8 cellular contexts compared by ENCODE assay signal in the genomic region with DNA sequence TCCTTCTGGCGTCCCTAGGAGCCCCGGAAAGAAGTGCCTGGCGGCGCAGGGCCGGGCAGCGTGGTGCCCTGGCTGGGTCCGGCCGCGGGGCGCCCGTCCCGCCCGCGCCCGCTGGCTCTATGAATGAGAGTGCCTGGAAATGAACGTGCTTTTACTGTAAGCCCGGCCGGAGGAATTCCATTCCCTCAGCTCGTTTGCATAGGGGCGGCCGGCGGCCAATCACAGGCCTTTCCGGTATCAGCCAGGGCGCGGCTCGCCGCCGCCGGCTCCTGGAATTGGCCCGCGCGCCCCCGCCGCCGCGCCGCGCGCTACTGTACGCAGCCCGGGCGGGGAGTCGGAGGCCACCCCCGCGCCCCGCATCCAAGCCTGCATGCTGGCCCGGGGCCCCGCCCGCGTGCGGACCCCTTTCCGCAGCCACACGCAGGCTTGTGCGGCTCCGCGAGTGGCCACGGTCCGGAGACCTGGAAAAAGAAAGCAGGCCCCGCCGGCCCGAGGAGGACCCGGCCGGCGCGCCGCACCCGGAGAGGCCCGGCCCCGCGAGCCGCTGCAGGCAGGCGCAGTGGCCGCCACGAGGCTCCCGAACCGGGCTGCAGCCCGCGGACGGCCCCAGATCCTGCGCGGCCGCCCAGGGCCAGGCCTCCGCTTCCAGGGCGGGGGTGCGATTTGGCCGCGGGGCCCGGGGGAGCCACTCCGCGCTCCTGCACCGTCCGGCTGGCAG.
A peak's percentile ranks its signal among the peaks of the same experiment; 100 is the strongest.
DNase-seq lines count a peak whose midpoint lies in the region; ATAC-seq and TF ChIP-seq lines count a peak whose summit lies in the region.

No MANE protein-coding gene starts in this region.

- intact Hi-C loops in left colon (cut with DNase I, micrococcal nuclease) = loop anchor here in 1 of 2 donors (10.0 kb wide), 1 partner anchor 144 kb away; no protein-coding TSS in a partner anchor

- ATAC-seq in HG03354 (IDR thresholded peaks at IDR 0.05; ENCODE audit: poor library complexity, severe bottlenecking, unreplicated experiment) (peak; percentile 57), left colon (peak; percentile 61)

- TF ChIP-seq POLR2A in GM19099 (IDR thresholded peaks at IDR 0.05; ENCODE audit: extremely low read depth, insufficient read length, low read depth) = peak; percentile 74

- TF ChIP-seq CTCF in AG09319 (IDR thresholded peaks at IDR 0.05; ENCODE audit: low read depth, low read length) (no peak), choroid plexus epithelial cell (conservative IDR thresholded peaks at IDR 0.05; ENCODE audit: low read depth, low read length) (no peak)

- H3K4me3 ChIP-seq in choroid plexus epithelial cell (ENCODE audit: low read depth, low read length) = peak overlapping the region; percentile 94

- peak; percentile 93 for DNase-seq in AG09319 (ENCODE audit: extremely low read depth, low read depth)
- peak; percentile 94 for DNase-seq in NCI-H345 treated with DMSO at 0.1 percent for 48 hours (lab: John Stamatoyannopoulos, UW; ENCODE audit: unreplicated experiment)
- peak; percentile 86 for DNase-seq in activated CD4-positive, CD25-positive, alpha-beta regulatory T cell treated with anti-CD3 and anti-CD28 coated beads, Interleukin-2, amount 50 U/mL, for 72 hours
- peak; percentile 96 for DNase-seq in choroid plexus epithelial cell (ENCODE audit: low read depth)
- DNase-seq in left colon = peak; percentile 94
- peak; percentile 71 to 83 for DNase-seq in stimulated activated CD4-positive, alpha-beta T cell treated with anti-CD3 and anti-CD28 coated beads, Interleukin-1b, Interleukin-23, amount 100 ng/mL, for 4 hours (ENCODE audit: low read depth in 2 of 2)

Comparison
In these comparisons a context has a peak if more than half of its experiments do, and no peak if none do; other contexts are left out.
1. Peak in every context shown above with its lines: DNase-seq, ATAC-seq and H3K4me3 ChIP-seq.